Comparison of ENCODE assay signal across 18 cellular contexts in the genomic region with DNA sequence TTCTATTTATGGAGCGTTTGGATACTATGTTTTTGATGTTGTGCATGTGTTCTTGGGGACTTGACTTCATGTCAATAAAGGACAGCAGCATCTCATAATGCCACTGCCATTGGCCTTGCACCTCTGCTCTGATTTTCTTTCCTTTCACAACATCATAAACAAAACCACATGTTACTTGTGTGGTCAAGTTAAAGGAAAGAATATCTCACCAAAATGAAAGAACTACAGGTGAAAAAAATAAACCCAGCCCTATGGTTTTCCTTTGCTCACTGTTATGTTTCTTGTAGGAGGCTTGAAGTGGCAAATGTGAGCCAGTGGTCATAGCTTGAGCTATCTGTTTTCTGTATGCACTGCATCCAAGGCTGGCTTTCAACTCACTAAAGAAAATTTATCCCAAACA.
A peak's percentile ranks its signal among the peaks of the same experiment; 100 is the strongest.
DNase-seq lines count a peak whose midpoint lies in the region; ATAC-seq and TF ChIP-seq lines count a peak whose summit lies in the region.
"Had no signal": no experiment of that assay in that cellular context is flagged by ENCODE, and none has a peak within 500 bp of the region (broad histone marks: within the 10 kb centered on the region; RNA-seq: fewer than 3 reads in every experiment).

No MANE protein-coding gene starts in this region.

- H3K27ac ChIP-seq in KOPT-K1 (ENCODE audit: low read depth, low read length, poor library complexity, severe bottlenecking): peak overlapping the region; percentile 88
- H3K27ac ChIP-seq: colonic mucosa, neural progenitor cell had no signal

- no peak for DNase-seq in activated CD8-positive, alpha-beta memory T cell treated with anti-CD3 and anti-CD28 coated beads, Interleukin-2, amount 10 ng/mL, durations not matched to agents 7 days and 5 days
- DNase-seq in activated CD8-positive, alpha-beta memory T cell treated with anti-CD3 and anti-CD28 coated beads for 24 hours: no peak
- peak in 2 of 3 experiments; percentile 8 to 12 for DNase-seq in effector memory CD8-positive, alpha-beta T cell
- no peak for DNase-seq in stimulated activated naive CD8-positive, alpha-beta T cell treated with anti-CD3 and anti-CD28 coated beads, Interleukin-15, amount 100 ng/mL, for 72 hours
- DNase-seq in Calu3: no peak
- DNase-seq in anterior cingulate cortex (lab: John Stamatoyannopoulos, UW): no peak
- DNase-seq: C1 segment of cervical spinal cord; colonic mucosa; H9; Kasumi-1; NCI-H1417; NCI-H2227 treated with DMSO at 0.1 percent for 48 hours; stimulated activated CD4-positive, alpha-beta T cell treated with anti-CD3 and anti-CD28 coated beads, Interleukin-12 subunit alpha, Interleukin-12 subunit beta, amount 100 ng/mL, for 4 hours had no signal

- H3K27ac Mint-ChIP-seq in activated CD8-positive, alpha-beta memory T cell treated with anti-CD3 and anti-CD28 coated beads, Interleukin-2, amount 10 ng/mL, durations not matched to agents 7 days and 5 days: no peak overlapping the region
- H3K27ac Mint-ChIP-seq in effector memory CD8-positive, alpha-beta T cell: peak overlapping the region; percentile 90
- no peak overlapping the region for H3K27ac Mint-ChIP-seq in stimulated activated naive CD8-positive, alpha-beta T cell treated with anti-CD3 and anti-CD28 coated beads, Interleukin-15, amount 100 ng/mL, for 72 hours
- no peak overlapping the region for H3K27ac Mint-ChIP-seq in Calu3 (ENCODE audit: unreplicated experiment)
- H3K27ac Mint-ChIP-seq: H9, neural progenitor cell had no signal

- H3K9me3 Mint-ChIP-seq in activated CD8-positive, alpha-beta memory T cell treated with anti-CD3 and anti-CD28 coated beads, Interleukin-2, amount 10 ng/mL, durations not matched to agents 7 days and 5 days (ENCODE audit: low read depth): peaks cover 7% of the 10 kb centered on the region
- peaks cover 0 to 13% of the 10 kb centered on the region in 2 donors for H3K9me3 Mint-ChIP-seq in effector memory CD8-positive, alpha-beta T cell
- H3K9me3 Mint-ChIP-seq in stimulated activated naive CD8-positive, alpha-beta T cell treated with anti-CD3 and anti-CD28 coated beads, Interleukin-15, amount 100 ng/mL, for 72 hours: no peaks in the 10 kb centered on the region
- H3K9me3 Mint-ChIP-seq in Calu3 (ENCODE audit: low read depth, unreplicated experiment): peaks cover 3% of the 10 kb centered on the region
- H3K9me3 Mint-ChIP-seq: H9, neural progenitor cell had no signal

- peak; percentile 79 for ATAC-seq in activated CD8-positive, alpha-beta memory T cell treated with anti-CD3 and anti-CD28 coated beads, Interleukin-2, amount 10 ng/mL, durations not matched to agents 7 days and 5 days
- ATAC-seq in effector memory CD8-positive, alpha-beta T cell (replicated peaks): peak; percentile 90
- ATAC-seq in stimulated activated naive CD8-positive, alpha-beta T cell treated with anti-CD3 and anti-CD28 coated beads, Interleukin-15, amount 100 ng/mL, for 72 hours: peak; percentile 69
- ATAC-seq in HG03280 (IDR thresholded peaks at IDR 0.05; ENCODE audit: unreplicated experiment): no peak
- ATAC-seq: activated CD4-positive, CD25-positive, alpha-beta regulatory T cell treated with anti-CD3 and anti-CD28 coated beads, Interleukin-2, amount 50 U/mL, for 24 hours; SK-N-SH treated with all-trans-retinoic acid at 6 μM for 48 hours had no signal

- no peak for TF ChIP-seq CTCF in Calu3 (IDR thresholded peaks at IDR 0.05; ENCODE audit: unreplicated experiment)

- no TSS peak for BruUV-seq in Calu3 (replicated peaks; lab: Mats Ljungman, UMichigan)

- H3K27me3 Mint-ChIP-seq in activated CD8-positive, alpha-beta memory T cell treated with anti-CD3 and anti-CD28 coated beads, Interleukin-2, amount 10 ng/mL, durations not matched to agents 7 days and 5 days: peaks cover 82% of the 10 kb centered on the region
- no peaks in the 10 kb centered on the region for H3K27me3 Mint-ChIP-seq in effector memory CD8-positive, alpha-beta T cell
- peaks cover 16% of the 10 kb centered on the region for H3K27me3 Mint-ChIP-seq in stimulated activated naive CD8-positive, alpha-beta T cell treated with anti-CD3 and anti-CD28 coated beads, Interleukin-15, amount 100 ng/mL, for 72 hours
- H3K27me3 Mint-ChIP-seq in Calu3 (ENCODE audit: unreplicated experiment): no peaks in the 10 kb centered on the region

- CTCF ChIA-PET in activated CD8-positive, alpha-beta memory T cell treated with anti-CD3 and anti-CD28 coated beads, Interleukin-2, amount 10 ng/mL, durations not matched to agents 7 days and 5 days (lab: Charles Lee): interaction anchor here (1.2 kb wide), 1 partner anchor 15 kb away, joined by 3 read pairs; no protein-coding TSS in a partner anchor
- CTCF ChIA-PET in Calu3 (lab: Charles Lee): no interaction called here

- H3K9me3 ChIP-seq in KOPT-K1 (ENCODE audit: insufficient read depth, low read length, poor library complexity, severe bottlenecking): no peaks in the 10 kb centered on the region
- H3K9me3 ChIP-seq: colonic mucosa had no signal

- peaks cover 17% of the 10 kb centered on the region for H3K36me3 Mint-ChIP-seq in activated CD8-positive, alpha-beta memory T cell treated with anti-CD3 and anti-CD28 coated beads, Interleukin-2, amount 10 ng/mL, durations not matched to agents 7 days and 5 days
- H3K36me3 Mint-ChIP-seq in effector memory CD8-positive, alpha-beta T cell (ENCODE audit: insufficient read depth): peaks cover 7% of the 10 kb centered on the region
- no peaks in the 10 kb centered on the region for H3K36me3 Mint-ChIP-seq in Calu3 (ENCODE audit: insufficient read depth, unreplicated experiment)
- H3K36me3 Mint-ChIP-seq: neural progenitor cell had no signal

- H3K4me3 Mint-ChIP-seq in activated CD8-positive, alpha-beta memory T cell treated with anti-CD3 and anti-CD28 coated beads, Interleukin-2, amount 10 ng/mL, durations not matched to agents 7 days and 5 days: no peak overlapping the region
- peak overlapping the region; percentile 71 to 82 for H3K4me3 Mint-ChIP-seq in effector memory CD8-positive, alpha-beta T cell
- no peak overlapping the region for H3K4me3 Mint-ChIP-seq in stimulated activated naive CD8-positive, alpha-beta T cell treated with anti-CD3 and anti-CD28 coated beads, Interleukin-15, amount 100 ng/mL, for 72 hours
- H3K4me3 Mint-ChIP-seq in Calu3 (ENCODE audit: low read depth, unreplicated experiment): no peak overlapping the region
- H3K4me3 Mint-ChIP-seq: H9, neural progenitor cell had no signal

- H3K36me3 ChIP-seq in KOPT-K1 (ENCODE audit: insufficient read depth, low read length): no peaks in the 10 kb centered on the region
- H3K36me3 ChIP-seq: colonic mucosa, neural progenitor cell had no signal

- H3K4me1 Mint-ChIP-seq in activated CD8-positive, alpha-beta memory T cell treated with anti-CD3 and anti-CD28 coated beads, Interleukin-2, amount 10 ng/mL, durations not matched to agents 7 days and 5 days: peaks cover 34% of the 10 kb centered on the region
- H3K4me1 Mint-ChIP-seq in effector memory CD8-positive, alpha-beta T cell (ENCODE audit: low read depth in 2 of 2): peaks cover 52 to 55% of the 10 kb centered on the region in 2 donors
- H3K4me1 Mint-ChIP-seq in stimulated activated naive CD8-positive, alpha-beta T cell treated with anti-CD3 and anti-CD28 coated beads, Interleukin-15, amount 100 ng/mL, for 72 hours: peaks cover 24% of the 10 kb centered on the region
- no peaks in the 10 kb centered on the region for H3K4me1 Mint-ChIP-seq in Calu3 (ENCODE audit: low read depth, unreplicated experiment)
- H3K4me1 Mint-ChIP-seq: neural progenitor cell had no signal

- intact Hi-C loops in Calu3 (cut with micrococcal nuclease; ENCODE audit: unreplicated experiment): no loop called here

Comparison
In these comparisons a context has a peak if more than half of its experiments do, and no peak if none do; other contexts are left out.
1. DNase-seq: peak in effector memory CD8-positive, alpha-beta T cell (2 of 3); none in activated CD8-positive, alpha-beta memory T cell treated with anti-CD3 and anti-CD28 coated beads, Interleukin-2, amount 10 ng/mL, durations not matched to agents 7 days and 5 days (single experiment), activated CD8-positive, alpha-beta memory T cell treated with anti-CD3 and anti-CD28 coated beads for 24 hours (single experiment), stimulated activated naive CD8-positive, alpha-beta T cell treated with anti-CD3 and anti-CD28 coated beads, Interleukin-15, amount 100 ng/mL, for 72 hours (0 of 2), Calu3 (single experiment) and anterior cingulate cortex (0 of 58).
2. H3K27ac Mint-ChIP-seq: peak in effector memory CD8-positive, alpha-beta T cell (2 of 2); none in activated CD8-positive, alpha-beta memory T cell treated with anti-CD3 and anti-CD28 coated beads, Interleukin-2, amount 10 ng/mL, durations not matched to agents 7 days and 5 days (single experiment), stimulated activated naive CD8-positive, alpha-beta T cell treated with anti-CD3 and anti-CD28 coated beads, Interleukin-15, amount 100 ng/mL, for 72 hours (0 of 2) and Calu3 (single experiment).
3. H3K4me3 Mint-ChIP-seq: peak in effector memory CD8-positive, alpha-beta T cell (2 of 2); none in activated CD8-positive, alpha-beta memory T cell treated with anti-CD3 and anti-CD28 coated beads, Interleukin-2, amount 10 ng/mL, durations not matched to agents 7 days and 5 days (single experiment), stimulated activated naive CD8-positive, alpha-beta T cell treated with anti-CD3 and anti-CD28 coated beads, Interleukin-15, amount 100 ng/mL, for 72 hours (0 of 2) and Calu3 (single experiment).